In the genomic region with DNA sequence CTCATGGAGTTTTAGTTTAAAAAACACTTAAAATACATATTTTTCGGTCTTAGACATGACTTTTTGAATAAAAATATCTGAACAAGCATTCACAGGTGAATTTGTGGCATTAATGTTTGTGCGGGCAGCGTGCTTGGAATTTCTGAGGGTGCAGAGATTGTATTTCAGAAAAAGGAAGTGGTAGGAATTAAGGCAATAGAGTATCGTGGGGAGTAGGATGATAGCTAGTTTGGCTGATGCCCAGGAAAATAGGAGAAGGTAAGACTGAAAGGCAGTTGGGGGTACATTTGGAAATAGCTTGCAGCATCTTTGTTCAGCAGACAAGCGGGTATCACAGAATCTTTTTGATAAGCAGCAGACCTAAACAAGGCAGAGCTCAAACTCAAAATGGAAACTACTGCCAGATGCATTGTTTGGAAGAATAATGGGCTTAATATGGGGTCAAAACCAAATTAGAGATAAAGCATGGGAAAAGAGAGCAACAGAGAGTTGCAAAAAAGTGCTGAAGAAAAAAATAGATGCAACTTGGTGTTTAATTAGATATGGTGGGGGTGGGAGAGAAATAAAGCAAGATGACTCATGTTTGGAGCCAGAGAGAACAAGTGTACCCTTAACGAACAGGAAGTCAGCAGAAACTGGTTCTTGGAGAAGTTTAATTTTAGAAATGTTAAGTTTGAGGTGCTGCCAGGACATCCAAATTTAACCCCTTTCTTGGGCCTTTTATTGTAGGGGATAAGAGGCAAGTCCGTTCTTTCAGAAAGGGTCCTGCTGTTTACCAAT, we compare ENCODE assay signal across 1 cellular context.
TF ChIP-seq lines count a peak whose summit lies in the region.

No MANE protein-coding gene starts in this region.

TF ChIP-seq in HepG2, 621 proteins besides CTCF, POLR2A, EP300 and RAD21 (continued from another document):
- TF ChIP-seq, protein P1, sequence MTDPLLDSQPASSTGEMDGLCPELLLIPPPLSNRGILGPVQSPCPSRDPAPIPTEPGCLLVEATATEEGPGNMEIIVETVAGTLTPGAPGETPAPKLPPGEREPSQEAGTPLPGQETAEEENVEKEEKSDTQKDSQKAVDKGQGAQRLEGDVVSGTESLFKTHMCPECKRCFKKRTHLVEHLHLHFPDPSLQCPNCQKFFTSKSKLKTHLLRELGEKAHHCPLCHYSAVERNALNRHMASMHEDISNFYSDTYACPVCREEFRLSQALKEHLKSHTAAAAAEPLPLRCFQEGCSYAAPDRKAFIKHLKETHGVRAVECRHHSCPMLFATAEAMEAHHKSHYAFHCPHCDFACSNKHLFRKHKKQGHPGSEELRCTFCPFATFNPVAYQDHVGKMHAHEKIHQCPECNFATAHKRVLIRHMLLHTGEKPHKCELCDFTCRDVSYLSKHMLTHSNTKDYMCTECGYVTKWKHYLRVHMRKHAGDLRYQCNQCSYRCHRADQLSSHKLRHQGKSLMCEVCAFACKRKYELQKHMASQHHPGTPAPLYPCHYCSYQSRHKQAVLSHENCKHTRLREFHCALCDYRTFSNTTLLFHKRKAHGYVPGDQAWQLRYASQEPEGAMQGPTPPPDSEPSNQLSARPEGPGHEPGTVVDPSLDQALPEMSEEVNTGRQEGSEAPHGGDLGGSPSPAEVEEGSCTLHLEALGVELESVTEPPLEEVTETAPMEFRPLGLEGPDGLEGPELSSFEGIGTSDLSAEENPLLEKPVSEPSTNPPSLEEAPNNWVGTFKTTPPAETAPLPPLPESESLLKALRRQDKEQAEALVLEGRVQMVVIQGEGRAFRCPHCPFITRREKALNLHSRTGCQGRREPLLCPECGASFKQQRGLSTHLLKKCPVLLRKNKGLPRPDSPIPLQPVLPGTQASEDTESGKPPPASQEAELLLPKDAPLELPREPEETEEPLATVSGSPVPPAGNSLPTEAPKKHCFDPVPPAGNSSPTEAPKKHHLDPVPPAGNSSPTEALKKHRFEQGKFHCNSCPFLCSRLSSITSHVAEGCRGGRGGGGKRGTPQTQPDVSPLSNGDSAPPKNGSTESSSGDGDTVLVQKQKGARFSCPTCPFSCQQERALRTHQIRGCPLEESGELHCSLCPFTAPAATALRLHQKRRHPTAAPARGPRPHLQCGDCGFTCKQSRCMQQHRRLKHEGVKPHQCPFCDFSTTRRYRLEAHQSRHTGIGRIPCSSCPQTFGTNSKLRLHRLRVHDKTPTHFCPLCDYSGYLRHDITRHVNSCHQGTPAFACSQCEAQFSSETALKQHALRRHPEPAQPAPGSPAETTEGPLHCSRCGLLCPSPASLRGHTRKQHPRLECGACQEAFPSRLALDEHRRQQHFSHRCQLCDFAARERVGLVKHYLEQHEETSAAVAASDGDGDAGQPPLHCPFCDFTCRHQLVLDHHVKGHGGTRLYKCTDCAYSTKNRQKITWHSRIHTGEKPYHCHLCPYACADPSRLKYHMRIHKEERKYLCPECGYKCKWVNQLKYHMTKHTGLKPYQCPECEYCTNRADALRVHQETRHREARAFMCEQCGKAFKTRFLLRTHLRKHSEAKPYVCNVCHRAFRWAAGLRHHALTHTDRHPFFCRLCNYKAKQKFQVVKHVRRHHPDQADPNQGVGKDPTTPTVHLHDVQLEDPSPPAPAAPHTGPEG (CRISPR knock-in tag; IDR thresholded peaks at IDR 0.05), result no peak
- TF ChIP-seq, protein P2, sequence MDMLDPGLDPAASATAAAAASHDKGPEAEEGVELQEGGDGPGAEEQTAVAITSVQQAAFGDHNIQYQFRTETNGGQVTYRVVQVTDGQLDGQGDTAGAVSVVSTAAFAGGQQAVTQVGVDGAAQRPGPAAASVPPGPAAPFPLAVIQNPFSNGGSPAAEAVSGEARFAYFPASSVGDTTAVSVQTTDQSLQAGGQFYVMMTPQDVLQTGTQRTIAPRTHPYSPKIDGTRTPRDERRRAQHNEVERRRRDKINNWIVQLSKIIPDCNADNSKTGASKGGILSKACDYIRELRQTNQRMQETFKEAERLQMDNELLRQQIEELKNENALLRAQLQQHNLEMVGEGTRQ (IDR thresholded peaks at IDR 0.05; ENCODE audit: low read depth, low read length), result no peak
- TF ChIP-seq, protein P2 (CRISPR knock-in tag; IDR thresholded peaks at IDR 0.05; ENCODE audit: borderline replicate concordance), result no peak
- TF ChIP-seq ZNF577 (CRISPR knock-in tag; IDR thresholded peaks at IDR 0.05; ENCODE audit: borderline replicate concordance, low read depth) (no peak), MZF1 (CRISPR knock-in tag; IDR thresholded peaks at IDR 0.05; ENCODE audit: borderline replicate concordance) (no peak), MEIS2 (CRISPR knock-in tag; IDR thresholded peaks at IDR 0.05) (no peak), ZNF501 (CRISPR knock-in tag; IDR thresholded peaks at IDR 0.05) (no peak)
- TF ChIP-seq, protein P3, sequence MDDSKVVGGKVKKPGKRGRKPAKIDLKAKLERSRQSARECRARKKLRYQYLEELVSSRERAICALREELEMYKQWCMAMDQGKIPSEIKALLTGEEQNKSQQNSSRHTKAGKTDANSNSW (CRISPR knock-in tag; IDR thresholded peaks at IDR 0.05; ENCODE audit: borderline replicate concordance), result no peak
